Comparison of ENCODE assay signal across 4 cellular contexts in genomic region chr3:163573324-163573723, GRCh38.
"Had no signal": no experiment of that assay in that cellular context is flagged by ENCODE, and none has a peak within 500 bp of the region (broad histone marks: within the 10 kb centered on the region; RNA-seq: fewer than 3 reads in every experiment).

No MANE protein-coding gene starts in this region.

- H3K4me2 ChIP-seq: GM23338 had no signal

- H2AFZ ChIP-seq: GM23338 had no signal

- H3K4me3 ChIP-seq: GM23338 had no signal

- DNase-seq: H9, HCEC 1CT had no signal

- H3K36me3 Mint-ChIP-seq: IgD-negative memory B cell had no signal

- H3K4me3 Mint-ChIP-seq: GM23338, H9 had no signal

- H3K27me3 Mint-ChIP-seq: IgD-negative memory B cell had no signal

- H3K4me1 Mint-ChIP-seq: GM23338, H9, IgD-negative memory B cell had no signal

- H3K27ac Mint-ChIP-seq: GM23338, H9 had no signal

- ATAC-seq: GM23338 had no signal
